17 cellular contexts compared by ENCODE assay signal in genomic region chr4:19382993-19383392, GRCh38.
A peak's percentile ranks its signal among the peaks of the same experiment; 100 is the strongest.
DNase-seq lines count a peak whose midpoint lies in the region; ATAC-seq, FAIRE-seq and TF ChIP-seq lines count a peak whose summit lies in the region.
"Had no signal": no experiment of that assay in that cellular context is flagged by ENCODE, and none has a peak within 500 bp of the region (broad histone marks: within the 10 kb centered on the region; RNA-seq: fewer than 3 reads in every experiment).

No MANE protein-coding gene starts in this region.

- H3K9ac ChIP-seq in keratinocyte (ENCODE audit: control insufficient read depth, extremely low read depth, insufficient read depth, low read length) = no peak overlapping the region

- FAIRE-seq in bronchial epithelial cell (lab: Jason Lieb, UNC) (no peak), keratinocyte (lab: Jason Lieb, UNC) (peak; percentile 5)
- FAIRE-seq: H54 had no signal

- H3K27me3 ChIP-seq in MG63 (no peaks in the 10 kb centered on the region), bronchial epithelial cell (ENCODE audit: control insufficient read depth, insufficient read depth, low read length) (no peaks in the 10 kb centered on the region), keratinocyte (ENCODE audit: control insufficient read depth, extremely low read depth, insufficient read depth, low read length) (no peaks in the 10 kb centered on the region)
- H3K27me3 ChIP-seq: cardiac muscle cell had no signal

- H3K9me1 ChIP-seq in keratinocyte (ENCODE audit: control insufficient read depth, extremely low read depth, insufficient read depth, low read length) = no peaks in the 10 kb centered on the region

- no peak overlapping the region for H3K4me2 ChIP-seq in keratinocyte (ENCODE audit: control insufficient read depth, extremely low read depth, insufficient read depth, low read depth, low read length)

- no peak overlapping the region for H2AFZ ChIP-seq in keratinocyte (ENCODE audit: control insufficient read depth, low read length)

- H3K4me1 ChIP-seq in keratinocyte (ENCODE audit: control insufficient read depth, extremely low read depth, insufficient read depth, low read length) = peaks cover 9% of the 10 kb centered on the region

- H3K9me3 ChIP-seq in MG63 = no peaks in the 10 kb centered on the region
- no peaks in the 10 kb centered on the region for H3K9me3 ChIP-seq in keratinocyte (ENCODE audit: control insufficient read depth, low read depth, low read length)

- no peaks in the 10 kb centered on the region for H4K20me1 ChIP-seq in keratinocyte (ENCODE audit: control insufficient read depth, extremely low read depth, insufficient read depth, low read length)

- no peak overlapping the region for H3K27ac ChIP-seq in keratinocyte (ENCODE audit: control insufficient read depth, insufficient read depth, low read length)
- H3K27ac ChIP-seq: cardiac muscle cell had no signal

- ATAC-seq in GM18870 (IDR thresholded peaks at IDR 0.05; ENCODE audit: unreplicated experiment) = no peak
- ATAC-seq: activated CD8-positive, alpha-beta memory T cell treated with anti-CD3 and anti-CD28 coated beads, Interleukin-2, amount 10 ng/mL, durations not matched to agents 7 days and 5 days had no signal

- dilution Hi-C loops in keratinocyte (cut with MboI; ENCODE audit: extremely low pct_ligation_motif_present, low sequenced_read_pairs) = no loop called here

- DNase-seq in AG20443 (ENCODE audit: low spot score) (peak; percentile 39), MG63 (peak; percentile 23), bronchial epithelial cell (ENCODE audit: low read depth) (peak; percentile 49), keratinocyte (ENCODE audit: low read depth, low spot score) (no peak), NCI-H345 (lab: John Stamatoyannopoulos, UW) (no peak), NAMALWA (ENCODE audit: low spot score) (no peak), RPMI8226 (no peak)
- DNase-seq: activated CD8-positive, alpha-beta memory T cell treated with anti-CD3 and anti-CD28 coated beads, Interleukin-2, amount 10 ng/mL, durations not matched to agents 7 days and 5 days; activated gamma-delta T cell treated with Interleukin-2 at 50 U/mL for 16 hours; AML-193; DMS 273 treated with DMSO at 0.1 percent for 48 hours; effector memory CD4-positive, alpha-beta T cell; NCI-H1048; SHP77 had no signal

- H3K36me3 ChIP-seq in MG63 = no peaks in the 10 kb centered on the region
- no peaks in the 10 kb centered on the region for H3K36me3 ChIP-seq in bronchial epithelial cell (ENCODE audit: control insufficient read depth, insufficient read depth, low read length)
- no peaks in the 10 kb centered on the region for H3K36me3 ChIP-seq in keratinocyte (ENCODE audit: control insufficient read depth in 2 of 2, extremely low read depth in 1 of 2, insufficient read depth in 2 of 2, low read length in 2 of 2)
- H3K36me3 ChIP-seq: cardiac muscle cell had no signal

- TF ChIP-seq CTCF in bronchial epithelial cell (IDR thresholded peaks at IDR 0.05; ENCODE audit: insufficient read depth, low read length, severe bottlenecking) (no peak), keratinocyte (optimal IDR thresholded peaks at IDR 0.05 in 1 of 3, IDR thresholded peaks at IDR 0.05 in 1 of 3, conservative IDR thresholded peaks at IDR 0.05 in 1 of 3; ENCODE audit: extremely low read depth in 1 of 3, insufficient read depth in 2 of 3, low read length in 3 of 3) (no peak)

- H3K79me2 ChIP-seq in keratinocyte (ENCODE audit: control insufficient read depth, insufficient read depth, low read length) = no peaks in the 10 kb centered on the region

- no peak overlapping the region for H3K4me3 ChIP-seq in MG63
- no peak overlapping the region for H3K4me3 ChIP-seq in bronchial epithelial cell (ENCODE audit: low read depth, low read length)
- no peak overlapping the region for H3K4me3 ChIP-seq in keratinocyte (ENCODE audit: control insufficient read depth in 2 of 3, extremely low read depth in 1 of 3, insufficient read depth in 2 of 3, low read depth in 1 of 3, low read length in 3 of 3)
- H3K4me3 ChIP-seq: cardiac muscle cell had no signal

Comparison
In these comparisons a context has a peak if more than half of its experiments do, and no peak if none do; other contexts are left out.
1. DNase-seq: peak in AG20443 (single experiment), MG63 (single experiment) and bronchial epithelial cell (single experiment); none in keratinocyte (single experiment), NCI-H345 (single experiment), NAMALWA (single experiment) and RPMI8226 (single experiment).